2 cellular contexts compared by ENCODE assay signal in the genomic region with DNA sequence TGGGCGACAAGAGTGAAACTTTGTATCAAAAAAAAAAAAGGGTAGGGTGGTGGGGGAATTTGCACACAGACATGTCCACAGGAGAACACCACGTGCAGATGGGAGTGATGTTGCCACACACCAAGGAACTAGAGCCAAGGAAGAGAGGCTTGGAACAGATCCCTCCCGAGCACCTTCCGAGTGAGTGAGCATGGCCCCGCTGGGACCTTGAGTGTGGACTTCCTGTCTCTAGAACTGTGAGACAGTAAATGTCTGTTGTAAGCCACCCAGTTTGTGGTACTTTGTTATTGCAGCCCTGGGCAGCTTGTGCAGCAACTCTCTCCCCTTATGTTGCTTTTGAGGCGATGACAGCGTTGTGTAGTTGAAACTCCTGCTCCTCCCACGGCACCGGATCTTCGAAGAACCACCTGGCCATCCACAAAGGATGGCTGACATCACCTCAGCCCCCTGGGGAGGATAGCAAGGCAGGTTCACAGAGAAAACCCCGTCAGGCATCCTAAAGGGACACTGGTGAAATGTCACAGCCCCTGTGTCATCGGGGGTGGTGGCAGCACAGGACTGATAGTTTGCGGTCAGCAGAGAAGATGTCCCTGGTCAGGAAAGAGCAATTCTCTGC.
TF ChIP-seq lines count a peak whose summit lies in the region.

No MANE protein-coding gene starts in this region.

TF ChIP-seq in Ishikawa, 13 proteins besides CTCF, POLR2A, EP300 and RAD21 (continued from another document):
- no peak for TF ChIP-seq FOXM1 (IDR thresholded peaks at IDR 0.05; ENCODE audit: borderline replicate concordance, low read depth)
- TF ChIP-seq, protein P1, sequence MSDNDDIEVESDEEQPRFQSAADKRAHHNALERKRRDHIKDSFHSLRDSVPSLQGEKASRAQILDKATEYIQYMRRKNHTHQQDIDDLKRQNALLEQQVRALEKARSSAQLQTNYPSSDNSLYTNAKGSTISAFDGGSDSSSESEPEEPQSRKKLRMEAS (IDR thresholded peaks at IDR 0.05) = peak; percentile 47; the same call in 1 of the 2 replicates
- TF ChIP-seq, protein P2, sequence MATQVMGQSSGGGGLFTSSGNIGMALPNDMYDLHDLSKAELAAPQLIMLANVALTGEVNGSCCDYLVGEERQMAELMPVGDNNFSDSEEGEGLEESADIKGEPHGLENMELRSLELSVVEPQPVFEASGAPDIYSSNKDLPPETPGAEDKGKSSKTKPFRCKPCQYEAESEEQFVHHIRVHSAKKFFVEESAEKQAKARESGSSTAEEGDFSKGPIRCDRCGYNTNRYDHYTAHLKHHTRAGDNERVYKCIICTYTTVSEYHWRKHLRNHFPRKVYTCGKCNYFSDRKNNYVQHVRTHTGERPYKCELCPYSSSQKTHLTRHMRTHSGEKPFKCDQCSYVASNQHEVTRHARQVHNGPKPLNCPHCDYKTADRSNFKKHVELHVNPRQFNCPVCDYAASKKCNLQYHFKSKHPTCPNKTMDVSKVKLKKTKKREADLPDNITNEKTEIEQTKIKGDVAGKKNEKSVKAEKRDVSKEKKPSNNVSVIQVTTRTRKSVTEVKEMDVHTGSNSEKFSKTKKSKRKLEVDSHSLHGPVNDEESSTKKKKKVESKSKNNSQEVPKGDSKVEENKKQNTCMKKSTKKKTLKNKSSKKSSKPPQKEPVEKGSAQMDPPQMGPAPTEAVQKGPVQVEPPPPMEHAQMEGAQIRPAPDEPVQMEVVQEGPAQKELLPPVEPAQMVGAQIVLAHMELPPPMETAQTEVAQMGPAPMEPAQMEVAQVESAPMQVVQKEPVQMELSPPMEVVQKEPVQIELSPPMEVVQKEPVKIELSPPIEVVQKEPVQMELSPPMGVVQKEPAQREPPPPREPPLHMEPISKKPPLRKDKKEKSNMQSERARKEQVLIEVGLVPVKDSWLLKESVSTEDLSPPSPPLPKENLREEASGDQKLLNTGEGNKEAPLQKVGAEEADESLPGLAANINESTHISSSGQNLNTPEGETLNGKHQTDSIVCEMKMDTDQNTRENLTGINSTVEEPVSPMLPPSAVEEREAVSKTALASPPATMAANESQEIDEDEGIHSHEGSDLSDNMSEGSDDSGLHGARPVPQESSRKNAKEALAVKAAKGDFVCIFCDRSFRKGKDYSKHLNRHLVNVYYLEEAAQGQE (IDR thresholded peaks at IDR 0.05; ENCODE audit: low read depth) = no peak

TF ChIP-seq in H1, 55 proteins besides CTCF, POLR2A, EP300 and RAD21 (continued from another document):
- TF ChIP-seq MAFK (IDR thresholded peaks at IDR 0.05; ENCODE audit: low read depth, low read length) (no peak), GABPA (IDR thresholded peaks at IDR 0.05; ENCODE audit: borderline replicate concordance, insufficient read depth, low read length) (no peak), CHD2 (IDR thresholded peaks at IDR 0.05; ENCODE audit: low read length) (no peak)
